Comparison of ENCODE assay signal across 10 cellular contexts in the genomic region with DNA sequence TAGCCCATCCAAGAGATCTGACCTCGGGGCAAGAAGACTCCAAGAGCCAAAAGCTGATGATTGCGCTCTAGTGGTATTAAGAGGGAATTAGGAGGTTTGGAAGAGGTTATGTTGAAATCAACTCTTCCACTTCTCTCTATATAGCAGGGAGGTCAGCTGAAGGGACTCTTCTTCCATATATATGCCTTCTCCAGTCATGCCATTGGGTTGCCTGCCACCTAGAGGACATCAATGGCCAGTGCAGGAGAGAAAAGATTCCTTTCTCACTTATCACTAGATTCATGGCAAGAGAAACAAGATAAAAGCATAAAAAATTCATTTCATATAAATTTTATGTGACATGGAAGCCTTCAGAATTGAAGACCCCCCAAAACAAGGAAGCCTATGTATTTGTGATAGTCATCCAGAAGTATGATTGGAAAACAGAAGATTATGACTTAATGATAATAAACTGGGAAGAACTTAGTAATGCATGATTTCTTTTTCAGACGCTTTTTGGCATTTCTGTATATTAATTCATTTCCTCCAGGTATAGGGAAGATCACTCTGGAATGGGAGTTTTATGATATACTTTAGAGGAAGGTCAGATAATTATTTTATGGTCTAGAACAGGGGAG.
DNase-seq lines count a peak whose midpoint lies in the region; ATAC-seq and TF ChIP-seq lines count a peak whose summit lies in the region.
"Had no signal": no experiment of that assay in that cellular context is flagged by ENCODE, and none has a peak within 500 bp of the region (broad histone marks: within the 10 kb centered on the region; RNA-seq: fewer than 3 reads in every experiment).

No MANE protein-coding gene starts in this region.

- DNase-seq in activated CD4-positive, alpha-beta T cell treated with anti-CD3 and anti-CD28 coated beads for 36 hours = peak; percentile 49
- no peak for DNase-seq in activated CD4-positive, alpha-beta T cell treated with anti-CD3 and anti-CD28 coated beads, Interleukin-2, amount 50 U/mL, for 4 hours
- DNase-seq in NCI-H748 treated with DMSO at 0.1 percent for 48 hours (lab: John Stamatoyannopoulos, UW) (peak; percentile 44), adrenal gland (peak; percentile 30 to 77 (median 52)), right atrium auricular region (ENCODE audit: low spot score) (no peak), spleen (no peak)

- H3K27me3 Mint-ChIP-seq in activated CD4-positive, alpha-beta T cell treated with anti-CD3 and anti-CD28 coated beads for 36 hours = peaks cover 16% of the 10 kb centered on the region
- H3K27me3 Mint-ChIP-seq: dendritic cell treated with granulocyte-macrophage colony-stimulating factor and Interleukin-4, amounts not matched to agents 40 ng/mL and 50 ng/mL, for 4 days had no signal

- CTCF ChIA-PET in activated CD4-positive, alpha-beta T cell treated with anti-CD3 and anti-CD28 coated beads for 36 hours (lab: Charles Lee) = interaction anchor here (1.0 to 1.4 kb wide), 2 partner anchors 238 to 492 kb away, joined by 3 read pairs; partner anchors contain the start of gene DYNC2H1

- no peaks in the 10 kb centered on the region for H3K27me3 ChIP-seq in adrenal gland
- H3K27me3 ChIP-seq in right atrium auricular region = no peaks in the 10 kb centered on the region
- H3K27me3 ChIP-seq in spleen (replicated peaks in 1 of 7) = peaks cover 0 to 14% (median 0%) of the 10 kb centered on the region in 7 donors

- intact Hi-C loops in activated CD4-positive, alpha-beta T cell treated with anti-CD3 and anti-CD28 coated beads for 36 hours (cut with DNase I, micrococcal nuclease) = loop anchor here (1.0 to 5.0 kb wide), 5 partner anchors 275 to 564 kb away; no protein-coding TSS in a partner anchor
- intact Hi-C loops in adrenal gland (cut with DNase I) = loop anchor here in 1 of 2 donors (5.0 to 10.0 kb wide), 2 partner anchors 277 to 399 kb away; no protein-coding TSS in a partner anchor
- intact Hi-C loops in spleen (cut with DNase I; ENCODE audit: low total_unique reads) = loop anchor here (10.0 kb wide), 1 partner anchor 407 kb away; no protein-coding TSS in a partner anchor

- H3K9me3 ChIP-seq in adrenal gland (replicated peaks in 1 of 3) (no peaks in the 10 kb centered on the region), right atrium auricular region (no peaks in the 10 kb centered on the region), spleen (no peaks in the 10 kb centered on the region)

- H3K36me3 Mint-ChIP-seq in activated CD4-positive, alpha-beta T cell treated with anti-CD3 and anti-CD28 coated beads for 36 hours (ENCODE audit: low read depth) = no peaks in the 10 kb centered on the region
- H3K36me3 Mint-ChIP-seq: CD4-positive, CD25-positive, alpha-beta regulatory T cell had no signal

- no peaks in the 10 kb centered on the region for H3K4me1 ChIP-seq in adrenal gland (replicated peaks in 1 of 2)
- no peaks in the 10 kb centered on the region for H3K4me1 ChIP-seq in right atrium auricular region
- no peaks in the 10 kb centered on the region for H3K4me1 ChIP-seq in spleen

- POLR2A ChIA-PET in activated CD4-positive, alpha-beta T cell treated with anti-CD3 and anti-CD28 coated beads for 36 hours (lab: Charles Lee) = no interaction called here

- TF ChIP-seq POLR2A in adrenal gland (IDR thresholded peaks at IDR 0.05) = no peak
- no peak for TF ChIP-seq POLR2A in spleen (IDR thresholded peaks at IDR 0.05)

- WGBS in adrenal gland, 4 donors = 61 to 79% (median 74%) methylated on average over 3 of the region's 3 CpGs
- WGBS in spleen, 5 donors = 61 to 75% (median 64%) methylated on average over 3 of the region's 3 CpGs

- H3K27ac Mint-ChIP-seq in activated CD4-positive, alpha-beta T cell treated with anti-CD3 and anti-CD28 coated beads for 36 hours = no peak overlapping the region
- H3K27ac Mint-ChIP-seq: CD4-positive, CD25-positive, alpha-beta regulatory T cell; dendritic cell treated with granulocyte-macrophage colony-stimulating factor and Interleukin-4, amounts not matched to agents 40 ng/mL and 50 ng/mL, for 4 days had no signal

- TF ChIP-seq CTCF in adrenal gland (IDR thresholded peaks at IDR 0.05) (peak; percentile 73 to 90 (median 86)), right atrium auricular region (IDR thresholded peaks at IDR 0.05) (peak; percentile 82 to 90), spleen (IDR thresholded peaks at IDR 0.05 in 8 of 11, conservative IDR thresholded peaks at IDR 0.05 in 3 of 11) (peak; percentile 45 to 82 (median 71))

- H3K4me3 Mint-ChIP-seq in activated CD4-positive, alpha-beta T cell treated with anti-CD3 and anti-CD28 coated beads for 36 hours = no peak overlapping the region
- H3K4me3 Mint-ChIP-seq: CD4-positive, CD25-positive, alpha-beta regulatory T cell; dendritic cell treated with granulocyte-macrophage colony-stimulating factor and Interleukin-4, amounts not matched to agents 40 ng/mL and 50 ng/mL, for 4 days had no signal

- no peaks in the 10 kb centered on the region for H3K36me3 ChIP-seq in adrenal gland (replicated peaks in 1 of 2)
- H3K36me3 ChIP-seq in right atrium auricular region = no peaks in the 10 kb centered on the region
- no peaks in the 10 kb centered on the region for H3K36me3 ChIP-seq in spleen

- H3K4me1 Mint-ChIP-seq in activated CD4-positive, alpha-beta T cell treated with anti-CD3 and anti-CD28 coated beads for 36 hours = no peaks in the 10 kb centered on the region
- H3K4me1 Mint-ChIP-seq: CD4-positive, CD25-positive, alpha-beta regulatory T cell had no signal

- H3K27ac ChIP-seq in adrenal gland (no peak overlapping the region), right atrium auricular region (no peak overlapping the region), spleen (no peak overlapping the region)

- H3K4me3 ChIP-seq in adrenal gland (no peak overlapping the region), right atrium auricular region (no peak overlapping the region), spleen (no peak overlapping the region)

- H3K9me3 Mint-ChIP-seq in activated CD4-positive, alpha-beta T cell treated with anti-CD3 and anti-CD28 coated beads for 36 hours (ENCODE audit: low read depth) = no peaks in the 10 kb centered on the region
- H3K9me3 Mint-ChIP-seq: dendritic cell treated with granulocyte-macrophage colony-stimulating factor and Interleukin-4, amounts not matched to agents 40 ng/mL and 50 ng/mL, for 4 days had no signal

- peak; percentile 63 for ATAC-seq in activated CD4-positive, alpha-beta T cell treated with anti-CD3 and anti-CD28 coated beads for 36 hours
- peak; percentile 88 for ATAC-seq in GM21528 (IDR thresholded peaks at IDR 0.05; ENCODE audit: low FRiP score, unreplicated experiment)
- peak; percentile 93 for ATAC-seq in HG03575 (IDR thresholded peaks at IDR 0.05; ENCODE audit: extremely low read depth, insufficient number of reproducible peaks, low FRiP score, unreplicated experiment)

Comparison
In these comparisons a context has a peak if more than half of its experiments do, and no peak if none do; other contexts are left out.
1. DNase-seq: peak in activated CD4-positive, alpha-beta T cell treated with anti-CD3 and anti-CD28 coated beads for 36 hours (single experiment), NCI-H748 treated with DMSO at 0.1 percent for 48 hours (single experiment) and adrenal gland (7 of 7); none in activated CD4-positive, alpha-beta T cell treated with anti-CD3 and anti-CD28 coated beads, Interleukin-2, amount 50 U/mL, for 4 hours (0 of 2), right atrium auricular region (single experiment) and spleen (single experiment).
2. Peak in every context shown above with its lines, with median percentiles within 50 percentile points of each other: ATAC-seq and CTCF ChIP-seq.